11 cellular contexts compared by ENCODE assay signal in the genomic region with DNA sequence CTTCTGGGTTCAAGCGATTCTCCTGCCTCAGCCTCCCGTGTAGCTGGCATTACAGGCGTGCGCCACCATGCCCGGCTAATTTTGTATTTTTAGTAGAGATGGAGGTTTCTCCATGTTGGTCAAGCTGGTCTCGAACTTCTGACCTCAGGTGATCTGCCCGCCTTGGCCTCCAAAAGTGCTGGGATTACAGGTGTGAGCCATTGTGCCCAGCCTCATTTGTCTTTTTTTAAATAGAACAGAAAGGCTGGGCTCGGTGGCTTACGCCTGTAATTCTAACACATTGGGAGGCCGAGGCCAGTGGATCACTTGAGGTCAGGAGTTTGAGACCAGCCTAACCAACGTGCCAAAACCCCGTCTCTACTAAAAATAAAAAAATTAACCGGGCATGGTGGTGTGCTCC. TPM values are rescaled to one million over a fixed set of nuclear protein-coding genes. Genes with fewer than 3 reads are reported as not detected.
"Had no signal": no experiment of that assay in that cellular context is flagged by ENCODE, and none has a peak within 500 bp of the region (broad histone marks: within the 10 kb centered on the region; RNA-seq: fewer than 3 reads in every experiment).

No MANE protein-coding gene starts in this region.

RNA-seq across cellular contexts. Expression of a gene that starts 5.7 kb away (rescaled TPM):
- total RNA-seq: activated CD4-positive, alpha-beta memory T cell treated with anti-CD3 and anti-CD28 coated beads, Interleukin-2, amount 10 ng/mL, durations not matched to agents 7 days and 5 days; ascending aorta; cardiac muscle cell; colonic mucosa; gastrocnemius medialis; kidney; left ventricle myocardium inferior; occipital lobe; psoas muscle; right lobe of liver; spleen had no signal
